17 cellular contexts compared by ENCODE assay signal in genomic region chr21:37787456-37787855, GRCh38.
A peak's percentile ranks its signal among the peaks of the same experiment; 100 is the strongest.
DNase-seq lines count a peak whose midpoint lies in the region; ATAC-seq, FAIRE-seq and TF ChIP-seq lines count a peak whose summit lies in the region.
"Had no signal": no experiment of that assay in that cellular context is flagged by ENCODE, and none has a peak within 500 bp of the region (broad histone marks: within the 10 kb centered on the region; RNA-seq: fewer than 3 reads in every experiment).

No MANE protein-coding gene starts in this region.

- TF ChIP-seq POLR2A in H54 (IDR thresholded peaks at IDR 0.05; ENCODE audit: low read depth, low read length) = no peak

- TF ChIP-seq CTCF in astrocyte (IDR thresholded peaks at IDR 0.05; ENCODE audit: insufficient read depth, low read depth, low read length) (no peak), thoracic aorta (IDR thresholded peaks at IDR 0.05) (no peak), GM23338 (conservative IDR thresholded peaks at IDR 0.05; ENCODE audit: low read depth in 2 of 2) (no peak)

- H3K9me2 ChIP-seq in GM23338 (ENCODE audit: insufficient read depth) = peaks cover 23% of the 10 kb centered on the region

- H3K27me3 Mint-ChIP-seq in astrocyte (ENCODE audit: low read depth, unreplicated experiment) (no peaks in the 10 kb centered on the region), GM23338 (ENCODE audit: insufficient read depth, low read depth, poor library complexity) (no peaks in the 10 kb centered on the region)
- H3K27me3 Mint-ChIP-seq: dendritic cell treated with granulocyte-macrophage colony-stimulating factor and Interleukin-4, amounts not matched to agents 40 ng/mL and 50 ng/mL, for 4 days had no signal

- H3K27ac ChIP-seq in astrocyte (ENCODE audit: low read depth, low read length) (peak overlapping the region; percentile 71), thoracic aorta (peak overlapping the region; percentile 55 to 69), GM23338 (ENCODE audit: low read depth) (no peak overlapping the region)
- H3K27ac ChIP-seq: heart left ventricle had no signal

- peaks cover 10% of the 10 kb centered on the region for H3K4me1 ChIP-seq in astrocyte (ENCODE audit: insufficient read depth, low read length)
- peaks cover 12 to 33% of the 10 kb centered on the region in 2 donors for H3K4me1 ChIP-seq in thoracic aorta (ENCODE audit: control insufficient read depth in 1 of 2, low read depth in 2 of 2)
- H3K4me1 ChIP-seq in GM23338 (ENCODE audit: insufficient read depth) = no peaks in the 10 kb centered on the region
- H3K4me1 ChIP-seq: heart left ventricle had no signal

- H3K4me3 ChIP-seq in astrocyte (ENCODE audit: insufficient read depth, low read depth, low read length) (no peak overlapping the region), thoracic aorta (no peak overlapping the region), GM23338 (no peak overlapping the region)
- H3K4me3 ChIP-seq: heart left ventricle, K562 had no signal

- H3K9ac ChIP-seq in astrocyte (ENCODE audit: low read length) = peak overlapping the region; percentile 34

- H2AFZ ChIP-seq in astrocyte (ENCODE audit: low read depth, low read length) (no peak overlapping the region), GM23338 (no peak overlapping the region)

- peaks cover 27% of the 10 kb centered on the region for H3K4me1 Mint-ChIP-seq in astrocyte (ENCODE audit: low read depth, unreplicated experiment)
- H3K4me1 Mint-ChIP-seq in GM23338 = no peaks in the 10 kb centered on the region
- H3K4me1 Mint-ChIP-seq: mesothelial cell of epicardium had no signal

- peaks cover 7% of the 10 kb centered on the region for H3K9me3 Mint-ChIP-seq in astrocyte (ENCODE audit: unreplicated experiment)
- H3K9me3 Mint-ChIP-seq in GM23338 = peaks cover 6% of the 10 kb centered on the region

- FAIRE-seq in H54 (lab: Jason Lieb, UNC) (no peak), astrocyte (lab: Jason Lieb, UNC) (peak; percentile 92)
- FAIRE-seq: GM19239, K562 had no signal

- ATAC-seq in thoracic aorta (ENCODE audit: insufficient number of reproducible peaks, low FRiP score, low read depth) (peak; percentile 54), left ventricle myocardium superior (no peak), GM23338 (no peak), sciatic nerve (no peak)
- ATAC-seq: heart left ventricle, K562 had no signal

- H3K36me3 ChIP-seq in astrocyte (ENCODE audit: insufficient read depth, low read length) (no peaks in the 10 kb centered on the region), thoracic aorta (no peaks in the 10 kb centered on the region), GM23338 (ENCODE audit: insufficient read depth) (no peaks in the 10 kb centered on the region)
- H3K36me3 ChIP-seq: heart left ventricle had no signal

- H3K79me2 ChIP-seq in astrocyte (ENCODE audit: insufficient read depth, low read length) (no peaks in the 10 kb centered on the region), GM23338 (replicated peaks; ENCODE audit: insufficient read depth) (no peaks in the 10 kb centered on the region)

- H3K9me3 ChIP-seq in astrocyte (ENCODE audit: insufficient read depth, low read depth, low read length) = peaks cover 10% of the 10 kb centered on the region
- H3K9me3 ChIP-seq in thoracic aorta = no peaks in the 10 kb centered on the region

- no peaks in the 10 kb centered on the region for H4K20me1 ChIP-seq in astrocyte (ENCODE audit: insufficient read depth, low read length)
- no peaks in the 10 kb centered on the region for H4K20me1 ChIP-seq in GM23338 (replicated peaks; ENCODE audit: insufficient read depth)

- no peaks in the 10 kb centered on the region for H3K27me3 ChIP-seq in astrocyte (ENCODE audit: insufficient read depth, low read length)
- H3K27me3 ChIP-seq in thoracic aorta (replicated peaks; ENCODE audit: insufficient read depth) = no peaks in the 10 kb centered on the region
- H3K27me3 ChIP-seq in GM23338 (ENCODE audit: insufficient read depth) = no peaks in the 10 kb centered on the region
- H3K27me3 ChIP-seq: heart left ventricle had no signal

- peak; percentile 31 for DNase-seq in H54 (ENCODE audit: insufficient read length, low spot score)
- DNase-seq in astrocyte (ENCODE audit: low read depth) = peak; percentile 93
- peak; percentile 37 for DNase-seq in glomerular endothelial cell (ENCODE audit: extremely low read depth, low read depth, low spot score)
- no peak for DNase-seq in thoracic aorta (ENCODE audit: low spot score)
- DNase-seq in left ventricle myocardium superior = no peak
- no peak for DNase-seq in GM23338 (ENCODE audit: low spot score)
- DNase-seq in sciatic nerve (ENCODE audit: low spot score) = no peak
- DNase-seq in stimulated activated CD4-positive, alpha-beta T cell treated with anti-CD3 and anti-CD28 coated beads, Interleukin-4, amount 100 ng/mL, for 1 hour = no peak
- DNase-seq: activated CD4-positive, alpha-beta T cell treated with anti-CD3 and anti-CD28 coated beads, Interleukin-2, amount 50 U/mL, for 48 hours; activated naive CD4-positive, alpha-beta T cell treated with Interleukin-2 at 50 U/mL for 16 hours; heart left ventricle; OCI-M1; T-helper 2 cell had no signal

- H3K36me3 Mint-ChIP-seq in astrocyte (ENCODE audit: low read depth, unreplicated experiment) = peaks cover 2% of the 10 kb centered on the region
- no peaks in the 10 kb centered on the region for H3K36me3 Mint-ChIP-seq in GM23338 (ENCODE audit: low read depth)
- H3K36me3 Mint-ChIP-seq: mesothelial cell of epicardium had no signal

- H3K4me3 Mint-ChIP-seq in astrocyte (ENCODE audit: unreplicated experiment) (peak overlapping the region; percentile 42), GM23338 (no peak overlapping the region)
- H3K4me3 Mint-ChIP-seq: dendritic cell treated with granulocyte-macrophage colony-stimulating factor and Interleukin-4, amounts not matched to agents 40 ng/mL and 50 ng/mL, for 4 days; mesothelial cell of epicardium had no signal

- H3K27ac Mint-ChIP-seq in astrocyte (ENCODE audit: unreplicated experiment) = peak overlapping the region; percentile 96
- H3K27ac Mint-ChIP-seq in GM23338 = no peak overlapping the region; the same call in 1 of the 2 replicates
- H3K27ac Mint-ChIP-seq: dendritic cell treated with granulocyte-macrophage colony-stimulating factor and Interleukin-4, amounts not matched to agents 40 ng/mL and 50 ng/mL, for 4 days; mesothelial cell of epicardium had no signal

- no peaks in the 10 kb centered on the region for H3F3A ChIP-seq in GM23338 (replicated peaks; ENCODE audit: low read depth)

- intact Hi-C loops in left ventricle myocardium superior (cut with micrococcal nuclease) (no loop called here), sciatic nerve (cut with DNase I) (no loop called here)

- peak overlapping the region; percentile 39 for H3K4me2 ChIP-seq in astrocyte (ENCODE audit: low read length)
- H3K4me2 ChIP-seq in GM23338 = no peak overlapping the region

TF ChIP-seq in GM23338, 12 proteins besides CTCF, POLR2A, EP300 and RAD21 (continues in another document):
- TF ChIP-seq STAT1 (IDR thresholded peaks at IDR 0.05; ENCODE audit: unreplicated experiment) = no peak

Comparison
In these comparisons a context has a peak if more than half of its experiments do, and no peak if none do; other contexts are left out.
1. DNase-seq: peak in H54 (single experiment), astrocyte (single experiment) and glomerular endothelial cell (single experiment); none in thoracic aorta (single experiment), left ventricle myocardium superior (single experiment), GM23338 (single experiment), sciatic nerve (single experiment) and stimulated activated CD4-positive, alpha-beta T cell treated with anti-CD3 and anti-CD28 coated beads, Interleukin-4, amount 100 ng/mL, for 1 hour (single experiment).